ENCODE assay signal across 1 cellular context in the genomic region with DNA sequence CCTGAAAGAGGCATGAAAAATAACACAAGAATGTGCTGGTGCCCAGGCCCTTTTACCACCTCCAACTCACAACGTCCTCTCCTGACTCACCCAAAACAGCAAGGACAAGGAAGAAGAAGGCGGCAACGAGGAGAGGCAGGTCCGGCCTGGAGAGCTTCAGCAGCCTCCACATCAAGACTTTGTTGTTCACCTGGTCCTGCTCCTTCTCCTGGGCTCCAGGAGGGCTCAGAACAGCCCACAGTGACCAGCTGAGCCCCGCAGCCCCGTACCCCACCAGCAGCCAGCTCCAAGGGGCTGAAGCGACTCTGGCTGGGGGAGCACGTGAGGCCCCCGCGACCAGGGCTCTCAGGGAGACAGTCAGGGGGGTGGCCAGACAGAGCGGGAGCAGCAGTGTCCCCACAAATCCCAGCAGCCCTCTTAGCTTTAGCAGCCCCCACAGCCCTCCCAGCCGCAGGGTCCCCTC.
TF ChIP-seq lines count a peak whose summit lies in the region.

No MANE protein-coding gene starts in this region.

TF ChIP-seq in GM23338, 12 proteins besides CTCF, POLR2A, EP300 and RAD21 (continued from another document):
- TF ChIP-seq, protein P1, sequence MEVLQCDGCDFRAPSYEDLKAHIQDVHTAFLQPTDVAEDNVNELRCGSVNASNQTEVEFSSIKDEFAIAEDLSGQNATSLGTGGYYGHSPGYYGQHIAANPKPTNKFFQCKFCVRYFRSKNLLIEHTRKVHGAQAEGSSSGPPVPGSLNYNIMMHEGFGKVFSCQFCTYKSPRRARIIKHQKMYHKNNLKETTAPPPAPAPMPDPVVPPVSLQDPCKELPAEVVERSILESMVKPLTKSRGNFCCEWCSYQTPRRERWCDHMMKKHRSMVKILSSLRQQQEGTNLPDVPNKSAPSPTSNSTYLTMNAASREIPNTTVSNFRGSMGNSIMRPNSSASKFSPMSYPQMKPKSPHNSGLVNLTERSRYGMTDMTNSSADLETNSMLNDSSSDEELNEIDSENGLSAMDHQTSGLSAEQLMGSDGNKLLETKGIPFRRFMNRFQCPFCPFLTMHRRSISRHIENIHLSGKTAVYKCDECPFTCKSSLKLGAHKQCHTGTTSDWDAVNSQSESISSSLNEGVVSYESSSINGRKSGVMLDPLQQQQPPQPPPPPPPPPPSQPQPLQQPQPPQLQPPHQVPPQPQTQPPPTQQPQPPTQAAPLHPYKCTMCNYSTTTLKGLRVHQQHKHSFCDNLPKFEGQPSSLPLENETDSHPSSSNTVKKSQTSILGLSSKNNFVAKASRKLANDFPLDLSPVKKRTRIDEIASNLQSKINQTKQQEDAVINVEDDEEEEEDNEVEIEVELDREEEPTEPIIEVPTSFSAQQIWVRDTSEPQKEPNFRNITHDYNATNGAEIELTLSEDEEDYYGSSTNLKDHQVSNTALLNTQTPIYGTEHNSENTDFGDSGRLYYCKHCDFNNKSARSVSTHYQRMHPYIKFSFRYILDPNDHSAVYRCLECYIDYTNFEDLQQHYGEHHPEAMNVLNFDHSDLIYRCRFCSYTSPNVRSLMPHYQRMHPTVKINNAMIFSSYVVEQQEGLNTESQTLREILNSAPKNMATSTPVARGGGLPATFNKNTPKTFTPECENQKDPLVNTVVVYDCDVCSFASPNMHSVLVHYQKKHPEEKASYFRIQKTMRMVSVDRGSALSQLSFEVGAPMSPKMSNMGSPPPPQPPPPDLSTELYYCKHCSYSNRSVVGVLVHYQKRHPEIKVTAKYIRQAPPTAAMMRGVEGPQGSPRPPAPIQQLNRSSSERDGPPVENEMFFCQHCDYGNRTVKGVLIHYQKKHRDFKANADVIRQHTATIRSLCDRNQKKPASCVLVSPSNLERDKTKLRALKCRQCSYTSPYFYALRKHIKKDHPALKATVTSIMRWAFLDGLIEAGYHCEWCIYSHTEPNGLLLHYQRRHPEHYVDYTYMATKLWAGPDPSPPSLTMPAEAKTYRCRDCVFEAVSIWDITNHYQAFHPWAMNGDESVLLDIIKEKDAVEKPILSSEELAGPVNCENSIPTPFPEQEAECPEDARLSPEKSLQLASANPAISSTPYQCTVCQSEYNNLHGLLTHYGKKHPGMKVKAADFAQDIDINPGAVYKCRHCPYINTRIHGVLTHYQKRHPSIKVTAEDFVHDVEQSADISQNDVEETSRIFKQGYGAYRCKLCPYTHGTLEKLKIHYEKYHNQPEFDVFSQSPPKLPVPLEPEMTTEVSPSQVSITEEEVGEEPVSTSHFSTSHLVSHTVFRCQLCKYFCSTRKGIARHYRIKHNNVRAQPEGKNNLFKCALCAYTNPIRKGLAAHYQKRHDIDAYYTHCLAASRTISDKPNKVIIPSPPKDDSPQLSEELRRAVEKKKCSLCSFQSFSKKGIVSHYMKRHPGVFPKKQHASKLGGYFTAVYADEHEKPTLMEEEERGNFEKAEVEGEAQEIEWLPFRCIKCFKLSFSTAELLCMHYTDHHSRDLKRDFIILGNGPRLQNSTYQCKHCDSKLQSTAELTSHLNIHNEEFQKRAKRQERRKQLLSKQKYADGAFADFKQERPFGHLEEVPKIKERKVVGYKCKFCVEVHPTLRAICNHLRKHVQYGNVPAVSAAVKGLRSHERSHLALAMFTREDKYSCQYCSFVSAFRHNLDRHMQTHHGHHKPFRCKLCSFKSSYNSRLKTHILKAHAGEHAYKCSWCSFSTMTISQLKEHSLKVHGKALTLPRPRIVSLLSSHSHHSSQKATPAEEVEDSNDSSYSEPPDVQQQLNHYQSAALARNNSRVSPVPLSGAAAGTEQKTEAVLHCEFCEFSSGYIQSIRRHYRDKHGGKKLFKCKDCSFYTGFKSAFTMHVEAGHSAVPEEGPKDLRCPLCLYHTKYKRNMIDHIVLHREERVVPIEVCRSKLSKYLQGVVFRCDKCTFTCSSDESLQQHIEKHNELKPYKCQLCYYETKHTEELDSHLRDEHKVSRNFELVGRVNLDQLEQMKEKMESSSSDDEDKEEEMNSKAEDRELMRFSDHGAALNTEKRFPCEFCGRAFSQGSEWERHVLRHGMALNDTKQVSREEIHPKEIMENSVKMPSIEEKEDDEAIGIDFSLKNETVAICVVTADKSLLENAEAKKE (CRISPR knock-in tag; IDR thresholded peaks at IDR 0.05), result no peak
- TF ChIP-seq JUNB (IDR thresholded peaks at IDR 0.05; ENCODE audit: unreplicated experiment), result no peak
- TF ChIP-seq POLR2AphosphoS5 (IDR thresholded peaks at IDR 0.05; ENCODE audit: low read depth), result no peak
- TF ChIP-seq EZH2phosphoT487 (IDR thresholded peaks at IDR 0.05; ENCODE audit: unreplicated experiment), result no peak
- no peak for TF ChIP-seq ZNF114 (CRISPR knock-in tag; IDR thresholded peaks at IDR 0.05)
- TF ChIP-seq ZNF331 (CRISPR knock-in tag; IDR thresholded peaks at IDR 0.05; ENCODE audit: low read depth), result no peak
- TF ChIP-seq EZH2 (IDR thresholded peaks at IDR 0.05; ENCODE audit: low read depth, unreplicated experiment), result no peak
- TF ChIP-seq, protein P2, sequence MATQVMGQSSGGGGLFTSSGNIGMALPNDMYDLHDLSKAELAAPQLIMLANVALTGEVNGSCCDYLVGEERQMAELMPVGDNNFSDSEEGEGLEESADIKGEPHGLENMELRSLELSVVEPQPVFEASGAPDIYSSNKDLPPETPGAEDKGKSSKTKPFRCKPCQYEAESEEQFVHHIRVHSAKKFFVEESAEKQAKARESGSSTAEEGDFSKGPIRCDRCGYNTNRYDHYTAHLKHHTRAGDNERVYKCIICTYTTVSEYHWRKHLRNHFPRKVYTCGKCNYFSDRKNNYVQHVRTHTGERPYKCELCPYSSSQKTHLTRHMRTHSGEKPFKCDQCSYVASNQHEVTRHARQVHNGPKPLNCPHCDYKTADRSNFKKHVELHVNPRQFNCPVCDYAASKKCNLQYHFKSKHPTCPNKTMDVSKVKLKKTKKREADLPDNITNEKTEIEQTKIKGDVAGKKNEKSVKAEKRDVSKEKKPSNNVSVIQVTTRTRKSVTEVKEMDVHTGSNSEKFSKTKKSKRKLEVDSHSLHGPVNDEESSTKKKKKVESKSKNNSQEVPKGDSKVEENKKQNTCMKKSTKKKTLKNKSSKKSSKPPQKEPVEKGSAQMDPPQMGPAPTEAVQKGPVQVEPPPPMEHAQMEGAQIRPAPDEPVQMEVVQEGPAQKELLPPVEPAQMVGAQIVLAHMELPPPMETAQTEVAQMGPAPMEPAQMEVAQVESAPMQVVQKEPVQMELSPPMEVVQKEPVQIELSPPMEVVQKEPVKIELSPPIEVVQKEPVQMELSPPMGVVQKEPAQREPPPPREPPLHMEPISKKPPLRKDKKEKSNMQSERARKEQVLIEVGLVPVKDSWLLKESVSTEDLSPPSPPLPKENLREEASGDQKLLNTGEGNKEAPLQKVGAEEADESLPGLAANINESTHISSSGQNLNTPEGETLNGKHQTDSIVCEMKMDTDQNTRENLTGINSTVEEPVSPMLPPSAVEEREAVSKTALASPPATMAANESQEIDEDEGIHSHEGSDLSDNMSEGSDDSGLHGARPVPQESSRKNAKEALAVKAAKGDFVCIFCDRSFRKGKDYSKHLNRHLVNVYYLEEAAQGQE (IDR thresholded peaks at IDR 0.05; ENCODE audit: unreplicated experiment), result no peak
- no peak for TF ChIP-seq STAT1 (IDR thresholded peaks at IDR 0.05; ENCODE audit: unreplicated experiment)
- TF ChIP-seq, protein P3, sequence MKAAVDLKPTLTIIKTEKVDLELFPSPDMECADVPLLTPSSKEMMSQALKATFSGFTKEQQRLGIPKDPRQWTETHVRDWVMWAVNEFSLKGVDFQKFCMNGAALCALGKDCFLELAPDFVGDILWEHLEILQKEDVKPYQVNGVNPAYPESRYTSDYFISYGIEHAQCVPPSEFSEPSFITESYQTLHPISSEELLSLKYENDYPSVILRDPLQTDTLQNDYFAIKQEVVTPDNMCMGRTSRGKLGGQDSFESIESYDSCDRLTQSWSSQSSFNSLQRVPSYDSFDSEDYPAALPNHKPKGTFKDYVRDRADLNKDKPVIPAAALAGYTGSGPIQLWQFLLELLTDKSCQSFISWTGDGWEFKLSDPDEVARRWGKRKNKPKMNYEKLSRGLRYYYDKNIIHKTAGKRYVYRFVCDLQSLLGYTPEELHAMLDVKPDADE (IDR thresholded peaks at IDR 0.05), result no peak
